Comparison of ENCODE assay signal across 9 cellular contexts in genomic region chr14:32102152-32102787, GRCh38. TPM values are rescaled to one million over a fixed set of nuclear protein-coding genes. Genes with fewer than 3 reads are reported as not detected.
DNase-seq lines count a peak whose midpoint lies in the region; ATAC-seq, FAIRE-seq and TF ChIP-seq lines count a peak whose summit lies in the region.
"Had no signal": no experiment of that assay in that cellular context is flagged by ENCODE, and none has a peak within 500 bp of the region (broad histone marks: within the 10 kb centered on the region; RNA-seq: fewer than 3 reads in every experiment).

No MANE protein-coding gene starts in this region.

- no peaks in the 10 kb centered on the region for H3K36me3 Mint-ChIP-seq in activated naive CD8-positive, alpha-beta T cell treated with anti-CD3 and anti-CD28 coated beads, Interleukin-2, amount 50 U/mL, for 24 hours (ENCODE audit: low read depth)
- peaks cover 23% of the 10 kb centered on the region for H3K36me3 Mint-ChIP-seq in mesothelial cell of epicardium

- peak overlapping the region; percentile 21 for H3K27ac Mint-ChIP-seq in activated naive CD8-positive, alpha-beta T cell treated with anti-CD3 and anti-CD28 coated beads, Interleukin-2, amount 50 U/mL, for 24 hours
- H3K27ac Mint-ChIP-seq in mesothelial cell of epicardium, result no peak overlapping the region

- TF ChIP-seq CTCF in mesothelial cell of epicardium (IDR thresholded peaks at IDR 0.05; ENCODE audit: unreplicated experiment), result no peak

- ATAC-seq in GM21447 (IDR thresholded peaks at IDR 0.05; ENCODE audit: unreplicated experiment) (peak; percentile 81), HG03354 (IDR thresholded peaks at IDR 0.05; ENCODE audit: poor library complexity, severe bottlenecking, unreplicated experiment) (peak; percentile 83)
- peak; percentile 80 for ATAC-seq in activated naive CD8-positive, alpha-beta T cell treated with anti-CD3 and anti-CD28 coated beads, Interleukin-2, amount 50 U/mL, for 24 hours

- DNase-seq in GM12891 (ENCODE audit: insufficient read length, low spot score) (no peak), hippocampal formation (lab: John Stamatoyannopoulos, UW) (no peak), mesothelial cell of epicardium (ENCODE audit: low spot score in 2 of 2, unreplicated experiment in 2 of 2) (no peak), cerebellar nuclear complex (lab: John Stamatoyannopoulos, UW) (no peak), DMS153 (lab: John Stamatoyannopoulos, UW) (no peak)
- DNase-seq in activated naive CD8-positive, alpha-beta T cell treated with anti-CD3 and anti-CD28 coated beads, Interleukin-2, amount 50 U/mL, for 24 hours, result no peak
- DNase-seq: brain microvascular endothelial cell had no signal

- no peak overlapping the region for H3K4me3 Mint-ChIP-seq in activated naive CD8-positive, alpha-beta T cell treated with anti-CD3 and anti-CD28 coated beads, Interleukin-2, amount 50 U/mL, for 24 hours
- no peak overlapping the region for H3K4me3 Mint-ChIP-seq in mesothelial cell of epicardium

- no peaks in the 10 kb centered on the region for H3K9me3 Mint-ChIP-seq in activated naive CD8-positive, alpha-beta T cell treated with anti-CD3 and anti-CD28 coated beads, Interleukin-2, amount 50 U/mL, for 24 hours
- H3K9me3 Mint-ChIP-seq in mesothelial cell of epicardium, result no peaks in the 10 kb centered on the region

- H3K27me3 Mint-ChIP-seq in activated naive CD8-positive, alpha-beta T cell treated with anti-CD3 and anti-CD28 coated beads, Interleukin-2, amount 50 U/mL, for 24 hours, result no peaks in the 10 kb centered on the region
- H3K27me3 Mint-ChIP-seq in mesothelial cell of epicardium (ENCODE audit: low read depth), result no peaks in the 10 kb centered on the region

- no peak for TF ChIP-seq POLR2A in GM12891 (IDR thresholded peaks at IDR 0.05; ENCODE audit: low read depth, low read length)

- FAIRE-seq in GM12891 (lab: Jason Lieb, UNC), result peak; percentile 9

- H3K4me1 Mint-ChIP-seq in activated naive CD8-positive, alpha-beta T cell treated with anti-CD3 and anti-CD28 coated beads, Interleukin-2, amount 50 U/mL, for 24 hours, result peaks cover 24% of the 10 kb centered on the region
- peaks cover 13% of the 10 kb centered on the region for H3K4me1 Mint-ChIP-seq in mesothelial cell of epicardium

TF ChIP-seq in GM12891, 5 proteins besides CTCF, POLR2A, EP300 and RAD21:
- TF ChIP-seq PAX5 (IDR thresholded peaks at IDR 0.05; ENCODE audit: insufficient read depth, low read length, severe bottlenecking) (peak; percentile 95), POU2F2 (IDR thresholded peaks at IDR 0.05; ENCODE audit: low read depth, low read length) (no peak)

RNA-seq across cellular contexts. Expression of gene ARHGAP5, which starts 25.2 kb away (rescaled TPM):
- 1.6 TPM for polyA plus RNA-seq in GM12891 (2012; ENCODE audit: low read depth, missing spikeins)
- 166 to 173 TPM (median 167 TPM) in 3 replicates for total RNA-seq in mesothelial cell of epicardium
